2 cellular contexts compared by ENCODE assay signal in genomic region chr9:132457508-132457907, GRCh38.
TF ChIP-seq lines count a peak whose summit lies in the region.

No MANE protein-coding gene starts in this region.

TF ChIP-seq in H1, 55 proteins besides CTCF, POLR2A, EP300 and RAD21:
- TF ChIP-seq NANOG (IDR thresholded peaks at IDR 0.05; ENCODE audit: insufficient read depth, low read depth, low read length, poor library complexity, severe bottlenecking) (no peak), ASH2L (IDR thresholded peaks at IDR 0.05; ENCODE audit: low read length) (no peak)

TF ChIP-seq in SK-N-SH, 30 proteins besides CTCF, POLR2A, EP300 and RAD21:
- TF ChIP-seq JUND (IDR thresholded peaks at IDR 0.05), result no peak
- TF ChIP-seq RFX5 (IDR thresholded peaks at IDR 0.05; ENCODE audit: low read length), result no peak
- no peak for TF ChIP-seq ZBTB33 (IDR thresholded peaks at IDR 0.05; ENCODE audit: borderline replicate concordance, low read depth)
- no peak for TF ChIP-seq TEAD4 (IDR thresholded peaks at IDR 0.05; ENCODE audit: borderline replicate concordance, insufficient read depth)
- no peak for TF ChIP-seq RXRA (IDR thresholded peaks at IDR 0.05; ENCODE audit: borderline replicate concordance, low read depth)
- no peak for TF ChIP-seq TAF1 (IDR thresholded peaks at IDR 0.05; ENCODE audit: borderline replicate concordance, low read depth, low read length)
- no peak for TF ChIP-seq USF1 (IDR thresholded peaks at IDR 0.05; ENCODE audit: borderline replicate concordance, low read depth)
- TF ChIP-seq MEF2A (IDR thresholded peaks at IDR 0.05; ENCODE audit: borderline replicate concordance, low read depth), result no peak
- TF ChIP-seq PBX3 (IDR thresholded peaks at IDR 0.05), result no peak
- TF ChIP-seq SIN3A (IDR thresholded peaks at IDR 0.05; ENCODE audit: borderline replicate concordance, low read depth, low read length), result no peak
